ENCODE assay signal across 12 cellular contexts in genomic region chr14:50544911-50545310, GRCh38.
"Had no signal": no experiment of that assay in that cellular context is flagged by ENCODE, and none has a peak within 500 bp of the region (broad histone marks: within the 10 kb centered on the region; RNA-seq: fewer than 3 reads in every experiment).

No MANE protein-coding gene starts in this region.

- H3K9me3 ChIP-seq: heart right ventricle, right atrium auricular region, suprapubic skin, upper lobe of left lung had no signal

- ATAC-seq: heart right ventricle; left colon; stimulated activated naive CD8-positive, alpha-beta T cell treated with anti-CD3 and anti-CD28 coated beads, Interleukin-15, Interleukin-2, amounts not matched to agents 100 U/mL and 50 U/mL, for 24 hours had no signal

- FAIRE-seq: frontal cortex had no signal

- H3K36me3 ChIP-seq: heart right ventricle, right atrium auricular region, suprapubic skin, upper lobe of left lung had no signal

- H3K27ac ChIP-seq: epithelial cell of prostate, heart right ventricle, right atrium auricular region, suprapubic skin, upper lobe of left lung had no signal

- DNase-seq: activated CD4-positive, CD25-positive, alpha-beta regulatory T cell treated with anti-CD3 and anti-CD28 coated beads, Interleukin-2, amount 50 U/mL, for 72 hours; activated naive CD4-positive, alpha-beta T cell; activated naive CD8-positive, alpha-beta T cell treated with anti-CD3 and anti-CD28 coated beads, Interleukin-2, amount 10 ng/mL, durations not matched to agents 7 days and 5 days; heart right ventricle; left colon; naive B cell; stimulated activated naive CD8-positive, alpha-beta T cell treated with anti-CD3 and anti-CD28 coated beads, Interleukin-15, Interleukin-2, amounts not matched to agents 100 U/mL and 50 U/mL, for 24 hours had no signal

- H3K4me3 ChIP-seq: heart right ventricle, right atrium auricular region, suprapubic skin, upper lobe of left lung had no signal

- H3K27me3 ChIP-seq: right atrium auricular region, suprapubic skin, upper lobe of left lung had no signal

- H3K4me1 ChIP-seq: right atrium auricular region had no signal
